ENCODE assay signal across 8 cellular contexts in genomic region chr21:29145354-29145782, GRCh38. TPM values are rescaled to one million over a fixed set of nuclear protein-coding genes. Genes with fewer than 3 reads are reported as not detected.
DNase-seq lines count a peak whose midpoint lies in the region; ATAC-seq and TF ChIP-seq lines count a peak whose summit lies in the region.

No MANE protein-coding gene starts in this region.

- H3K36me3 Mint-ChIP-seq in CD4-positive, alpha-beta T cell (ENCODE audit: low read depth), result peaks cover 3% of the 10 kb centered on the region

- no peaks in the 10 kb centered on the region for H3K27me3 ChIP-seq in CD4-positive, alpha-beta T cell (ENCODE audit: control insufficient read depth, insufficient read depth, low read length)
- no peaks in the 10 kb centered on the region for H3K27me3 ChIP-seq in osteoblast (ENCODE audit: insufficient read depth, low read length)

- no peak for DNase-seq in CD4-positive, alpha-beta T cell
- DNase-seq in NCI-H2171 treated with DMSO at 0.1 percent for 48 hours (lab: John Stamatoyannopoulos, UW) (peak; percentile 85), epithelial cell of proximal tubule (ENCODE audit: low read depth) (peak; percentile 62), osteoblast (ENCODE audit: insufficient read length, low spot score, missing footprints) (peak; percentile 93), NCI-H345 treated with DMSO at 0.1 percent for 48 hours (lab: John Stamatoyannopoulos, UW; ENCODE audit: unreplicated experiment) (no peak), HuH-7 (ENCODE audit: low spot score) (no peak), HT-29 (ENCODE audit: low spot score) (no peak)

- H3K4me3 ChIP-seq in epithelial cell of proximal tubule (ENCODE audit: low read depth, low read length), result no peak overlapping the region
- H3K4me3 ChIP-seq in osteoblast (ENCODE audit: insufficient read depth, low read length), result peak overlapping the region; percentile 13

- H3K27me3 Mint-ChIP-seq in CD4-positive, alpha-beta T cell, result no peaks in the 10 kb centered on the region

- peak overlapping the region; percentile 69 for H3K4me2 ChIP-seq in osteoblast (ENCODE audit: insufficient read depth, low read length)

- CTCF ChIA-PET in CD4-positive, alpha-beta T cell (lab: Charles Lee), result no interaction called here

- H2AFZ ChIP-seq in osteoblast (ENCODE audit: low read length), result peak overlapping the region; percentile 61

- H3K4me1 Mint-ChIP-seq in CD4-positive, alpha-beta T cell (ENCODE audit: low read depth), result peaks cover 7% of the 10 kb centered on the region

- peaks cover 57% of the 10 kb centered on the region for H3K4me1 ChIP-seq in osteoblast (ENCODE audit: insufficient read depth, low read length)

- no peak overlapping the region for H3K27ac ChIP-seq in CD4-positive, alpha-beta T cell (ENCODE audit: low read depth, low read length)
- peak overlapping the region; percentile 86 for H3K27ac ChIP-seq in osteoblast (ENCODE audit: low read depth, low read length)

- intact Hi-C loops in CD4-positive, alpha-beta T cell (cut with DNase I, micrococcal nuclease), result no loop called here

- no peaks in the 10 kb centered on the region for H4K20me1 ChIP-seq in osteoblast (ENCODE audit: insufficient read depth, low read length)

- no peaks in the 10 kb centered on the region for H3K9me3 Mint-ChIP-seq in CD4-positive, alpha-beta T cell

- H3K4me3 Mint-ChIP-seq in CD4-positive, alpha-beta T cell, result no peak overlapping the region

- no peaks in the 10 kb centered on the region for H3K9me3 ChIP-seq in CD4-positive, alpha-beta T cell (ENCODE audit: control insufficient read depth, low read length)
- no peaks in the 10 kb centered on the region for H3K9me3 ChIP-seq in osteoblast (ENCODE audit: low read depth, low read length)

- no peaks in the 10 kb centered on the region for H3K79me2 ChIP-seq in osteoblast (ENCODE audit: insufficient read depth, low read length)

- no peak for TF ChIP-seq CTCF in CD4-positive, alpha-beta T cell (IDR thresholded peaks at IDR 0.05)
- TF ChIP-seq CTCF in epithelial cell of proximal tubule (conservative IDR thresholded peaks at IDR 0.05; ENCODE audit: low read depth, low read length), result no peak
- no peak for TF ChIP-seq CTCF in osteoblast (IDR thresholded peaks at IDR 0.05; ENCODE audit: extremely low read depth, low read depth, low read length)

- H3K27ac Mint-ChIP-seq in CD4-positive, alpha-beta T cell, result peak overlapping the region; percentile 18

- peaks cover 18% of the 10 kb centered on the region for H3K36me3 ChIP-seq in osteoblast (ENCODE audit: insufficient read depth, low read length)

- no peak for ATAC-seq in CD4-positive, alpha-beta T cell (ENCODE audit: poor library complexity)
- no peak for ATAC-seq in GM19463 (IDR thresholded peaks at IDR 0.05; ENCODE audit: unreplicated experiment)

- POLR2A ChIA-PET in CD4-positive, alpha-beta T cell (lab: Charles Lee), result no interaction called here

RNA-seq across cellular contexts. Expression of gene MAP3K7CL, which starts 14.9 kb away (rescaled TPM):
- 1 to 10 TPM; 4.6 to 4.7 TPM for total RNA-seq in CD4-positive, alpha-beta T cell
- total RNA-seq in epithelial cell of proximal tubule (0.92 and 4.6 TPM in 2 replicates), osteoblast (15.6 and 19.9 TPM in 2 replicates)
- 1.9 and 3.0 TPM in 2 replicates for total RNA-seq in HT-29 (2014; rRNA removed; shearing (Covaris generic))

Comparison
In these comparisons a context has a peak if more than half of its experiments do, and no peak if none do; other contexts are left out.
1. DNase-seq: peak in NCI-H2171 treated with DMSO at 0.1 percent for 48 hours (single experiment), epithelial cell of proximal tubule (single experiment) and osteoblast (single experiment); none in CD4-positive, alpha-beta T cell (0 of 10), NCI-H345 treated with DMSO at 0.1 percent for 48 hours (single experiment), HuH-7 (single experiment) and HT-29 (single experiment).